Comparison of ENCODE assay signal across 18 cellular contexts in the genomic region with DNA sequence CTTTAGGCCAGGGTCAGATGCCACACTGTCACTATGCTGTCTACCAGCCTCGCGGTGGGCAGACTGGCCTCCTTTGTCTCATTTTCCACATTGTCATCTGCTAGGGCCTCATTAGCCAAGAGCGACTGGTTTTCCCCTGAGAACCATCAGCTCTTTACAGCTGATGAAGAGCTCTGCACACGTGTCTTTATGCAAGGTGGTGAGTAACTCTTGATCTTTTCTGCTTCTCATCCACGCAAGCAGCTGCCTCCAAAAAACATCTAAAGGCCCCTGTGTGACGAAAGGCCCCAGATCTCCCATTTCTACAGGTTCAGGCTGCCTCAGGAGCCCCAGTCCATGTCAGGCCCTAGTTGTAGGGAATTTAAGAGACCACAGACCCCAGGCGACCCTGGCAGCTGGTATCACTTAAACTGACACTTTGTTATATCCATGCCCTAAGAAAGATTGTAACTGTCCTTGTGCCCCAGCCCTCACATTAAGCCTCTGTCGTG. TPM values are rescaled to one million over a fixed set of nuclear protein-coding genes. Genes with fewer than 3 reads are reported as not detected.
DNase-seq lines count a peak whose midpoint lies in the region; ATAC-seq and TF ChIP-seq lines count a peak whose summit lies in the region.
"Had no signal": no experiment of that assay in that cellular context is flagged by ENCODE, and none has a peak within 500 bp of the region (broad histone marks: within the 10 kb centered on the region; RNA-seq: fewer than 3 reads in every experiment).

No MANE protein-coding gene starts in this region.

- POLR2A ChIA-PET in CD4-positive, alpha-beta memory T cell (lab: Charles Lee; ENCODE audit: partially characterized antibody), result interaction anchor here (0.6 kb wide), 1 partner anchor 290 kb away, joined by 3 read pairs; no protein-coding TSS in a partner anchor

- DNase-seq in NB4 (ENCODE audit: low read depth) (peak; percentile 11), NCI-H524 (lab: John Stamatoyannopoulos, UW) (peak; percentile 42 to 82), esophagus muscularis mucosa (ENCODE audit: extremely low spot score) (peak; percentile 78), substantia nigra (lab: John Stamatoyannopoulos, UW) (peak in 2 of 49 donors; percentile 31 to 44)
- DNase-seq in CD4-positive, alpha-beta memory T cell, result no peak
- DNase-seq: activated naive CD4-positive, alpha-beta T cell; AML-193; mesenchymal stem cell; naive thymus-derived CD8-positive, alpha-beta T cell; NCI-H2029 treated with DMSO at 0.1 percent for 48 hours; NK-92 treated with Interleukin-12 subunit alpha and Interleukin-12 subunit beta, amount 100 ng/mL, for 24 hours; RPMI8226; stimulated activated CD4-positive, alpha-beta T cell treated with anti-CD3 and anti-CD28 coated beads, Interleukin-4, amount 100 ng/mL, for 4 hours; SW 1271 had no signal

- no peaks in the 10 kb centered on the region for H3K4me1 Mint-ChIP-seq in CD4-positive, alpha-beta memory T cell
- H3K4me1 Mint-ChIP-seq: naive thymus-derived CD8-positive, alpha-beta T cell had no signal

- ATAC-seq in HG03354 (IDR thresholded peaks at IDR 0.05; ENCODE audit: poor library complexity, severe bottlenecking, unreplicated experiment), result no peak
- ATAC-seq in HG03108 (IDR thresholded peaks at IDR 0.05; ENCODE audit: unreplicated experiment), result no peak
- ATAC-seq: naive thymus-derived CD8-positive, alpha-beta T cell had no signal

- H3K27ac Mint-ChIP-seq in CD4-positive, alpha-beta memory T cell, result no peak overlapping the region
- H3K27ac Mint-ChIP-seq: naive thymus-derived CD8-positive, alpha-beta T cell; progenitor cell of endocrine pancreas had no signal

- H3K36me3 Mint-ChIP-seq in CD4-positive, alpha-beta memory T cell, result no peaks in the 10 kb centered on the region

- peaks cover 0 to 7% (median 0%) of the 10 kb centered on the region in 4 donors for H3K27me3 ChIP-seq in esophagus muscularis mucosa
- H3K27me3 ChIP-seq in CD4-positive, alpha-beta memory T cell (ENCODE audit: insufficient read depth, low read length), result peaks cover 5% of the 10 kb centered on the region

- H3K27ac ChIP-seq in esophagus muscularis mucosa (replicated peaks in 1 of 4) (no peak overlapping the region), substantia nigra (ENCODE audit: low read depth, low read length, poor library complexity, severe bottlenecking) (peak overlapping the region; percentile 95)
- no peak overlapping the region for H3K27ac ChIP-seq in CD4-positive, alpha-beta memory T cell (ENCODE audit: low read depth, low read length)

- no peak overlapping the region for H3K4me3 ChIP-seq in NB4 (ENCODE audit: low read depth, low read length)
- no peak overlapping the region for H3K4me3 ChIP-seq in esophagus muscularis mucosa
- no peak overlapping the region for H3K4me3 ChIP-seq in CD4-positive, alpha-beta memory T cell (ENCODE audit: low read length in 2 of 2)

- H3K9me3 ChIP-seq in esophagus muscularis mucosa, result peaks cover 0 to 6% (median 0%) of the 10 kb centered on the region in 4 donors
- H3K9me3 ChIP-seq in CD4-positive, alpha-beta memory T cell (ENCODE audit: control insufficient read depth in 1 of 2, low read length in 2 of 2), result no peaks in the 10 kb centered on the region

- TF ChIP-seq EP300 in esophagus muscularis mucosa (IDR thresholded peaks at IDR 0.05), result no peak

- no peak overlapping the region for H3K4me3 Mint-ChIP-seq in CD4-positive, alpha-beta memory T cell
- H3K4me3 Mint-ChIP-seq: naive thymus-derived CD8-positive, alpha-beta T cell had no signal

- peaks cover 6 to 8% of the 10 kb centered on the region in 2 donors for H3K27me3 Mint-ChIP-seq in CD4-positive, alpha-beta memory T cell
- H3K27me3 Mint-ChIP-seq: progenitor cell of endocrine pancreas had no signal

- CTCF ChIA-PET in CD4-positive, alpha-beta memory T cell (lab: Charles Lee; ENCODE audit: partially characterized antibody), result no interaction called here

- peaks cover 0 to 6% (median 0%) of the 10 kb centered on the region in 8 donors for H3K9me3 Mint-ChIP-seq in CD4-positive, alpha-beta memory T cell

- WGBS in esophagus muscularis mucosa, result 73% methylated on average over 8 of the region's 8 CpGs

- TF ChIP-seq POLR2A in NB4 (IDR thresholded peaks at IDR 0.05; ENCODE audit: extremely low read depth, insufficient read length), result no peak
- no peak for TF ChIP-seq POLR2A in esophagus muscularis mucosa (IDR thresholded peaks at IDR 0.05; ENCODE audit: low read depth)

- H3K4me1 ChIP-seq in esophagus muscularis mucosa, result peaks cover 0 to 5% (median 2%) of the 10 kb centered on the region in 4 donors
- no peaks in the 10 kb centered on the region for H3K4me1 ChIP-seq in CD4-positive, alpha-beta memory T cell (ENCODE audit: insufficient read depth, low read length)

- intact Hi-C loops in esophagus muscularis mucosa (cut with DNase I), result no loop called here
- intact Hi-C loops in CD4-positive, alpha-beta memory T cell (cut with micrococcal nuclease), result no loop called here

- no peaks in the 10 kb centered on the region for H3K36me3 ChIP-seq in esophagus muscularis mucosa
- H3K36me3 ChIP-seq in CD4-positive, alpha-beta memory T cell (ENCODE audit: insufficient read depth, low read length), result no peaks in the 10 kb centered on the region

- TF ChIP-seq CTCF in NB4 (IDR thresholded peaks at IDR 0.05; ENCODE audit: low read depth, low read length) (no peak), esophagus muscularis mucosa (IDR thresholded peaks at IDR 0.05) (no peak)

RNA-seq across cellular contexts. Expression of gene DPYSL5, which starts 52.9 kb away (rescaled TPM):
- under 1 TPM; 0.13 to 0.50 (median 0.41) TPM for total RNA-seq in esophagus muscularis mucosa
- total RNA-seq in CD4-positive, alpha-beta memory T cell, result not detected
- polyA plus RNA-seq in CD4-positive, alpha-beta memory T cell, result not detected
- total RNA-seq: naive thymus-derived CD8-positive, alpha-beta T cell; subcutaneous adipose tissue had no signal
- polyA plus RNA-seq: naive thymus-derived CD8-positive, alpha-beta T cell had no signal

Comparison
In these comparisons a context has a peak if more than half of its experiments do, and no peak if none do; other contexts are left out.
1. DNase-seq: peak in NB4 (single experiment), NCI-H524 (2 of 2) and esophagus muscularis mucosa (single experiment); none in CD4-positive, alpha-beta memory T cell (0 of 5).